Comparison of ENCODE assay signal across 6 cellular contexts in the genomic region with DNA sequence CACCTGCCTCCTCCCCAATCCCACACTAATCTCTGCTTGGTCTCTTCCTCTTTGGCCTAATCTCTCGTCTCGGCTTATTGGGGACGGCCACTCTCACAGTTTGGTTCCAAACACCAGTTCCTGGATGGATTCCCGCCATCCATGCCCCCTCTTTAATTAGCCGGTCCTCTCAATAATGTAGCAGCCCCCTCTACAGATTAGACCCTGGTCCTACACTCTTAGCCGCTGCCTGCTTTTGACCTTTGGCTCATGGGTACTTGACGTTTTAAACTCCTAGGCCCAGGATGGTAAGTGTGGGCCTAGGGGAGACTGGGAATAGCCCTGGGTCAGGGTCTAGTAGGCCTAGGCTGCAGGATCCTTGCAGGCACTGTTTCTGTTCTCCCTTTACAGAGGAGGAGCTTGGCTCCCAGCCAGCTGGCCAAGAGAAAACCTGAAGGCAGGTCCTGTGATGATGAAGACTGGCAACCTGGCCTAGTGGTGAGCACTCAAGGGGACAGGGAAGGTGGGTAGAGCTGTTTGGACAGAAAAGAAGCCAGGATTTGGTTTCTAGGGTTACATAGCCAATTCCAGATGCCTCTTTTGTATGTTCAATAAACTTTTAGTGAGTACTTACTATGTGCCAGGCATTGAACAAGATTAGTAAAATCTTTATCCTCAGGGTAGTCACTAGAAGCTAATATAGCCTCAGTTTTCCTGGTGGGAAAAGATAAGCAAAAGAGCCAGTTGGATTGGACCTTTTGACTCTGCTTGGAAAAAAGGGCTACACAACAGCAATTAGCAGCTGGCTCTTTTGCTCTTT. TPM values are rescaled to one million over a fixed set of nuclear protein-coding genes. Genes with fewer than 3 reads are reported as not detected.
DNase-seq lines count a peak whose midpoint lies in the region; ATAC-seq and TF ChIP-seq lines count a peak whose summit lies in the region.

No MANE protein-coding gene starts in this region.

- H3K9me3 ChIP-seq in mucosa of descending colon, result no peaks in the 10 kb centered on the region

- peaks cover 32% of the 10 kb centered on the region for H3K36me3 Mint-ChIP-seq in activated T-helper 2 cell treated with anti-CD3 and anti-CD28 coated beads, Interferon-gamma antibody, Interleukin-2, Interleukin-4, amounts not matched to agents 10 μg/mL and 5 μg/mL and 100 μg/mL, durations not matched to agents 14 hours and 24 hours and 36 hours (ENCODE audit: low read depth)

- peak overlapping the region; percentile 30 for H3K4me3 ChIP-seq in mucosa of descending colon

- POLR2A ChIA-PET in GM10248 (lab: Yijun Ruan, JAX), result no interaction called here

- TF ChIP-seq CTCF in GM10248 (IDR thresholded peaks at IDR 0.05; ENCODE audit: control extremely low read depth, extremely low read depth, low read depth, missing control alignments), result no peak
- no peak for TF ChIP-seq CTCF in mucosa of descending colon (IDR thresholded peaks at IDR 0.05)

- H3K4me3 Mint-ChIP-seq in activated T-helper 2 cell treated with anti-CD3 and anti-CD28 coated beads, Interferon-gamma antibody, Interleukin-2, Interleukin-4, amounts not matched to agents 10 μg/mL and 5 μg/mL and 100 μg/mL, durations not matched to agents 14 hours and 24 hours and 36 hours (ENCODE audit: low read depth), result peak overlapping the region; percentile 98

- H3K4me1 Mint-ChIP-seq in activated T-helper 2 cell treated with anti-CD3 and anti-CD28 coated beads, Interferon-gamma antibody, Interleukin-2, Interleukin-4, amounts not matched to agents 10 μg/mL and 5 μg/mL and 100 μg/mL, durations not matched to agents 14 hours and 24 hours and 36 hours (ENCODE audit: low read depth), result peaks cover 32% of the 10 kb centered on the region

- H3K27me3 Mint-ChIP-seq in activated T-helper 2 cell treated with anti-CD3 and anti-CD28 coated beads, Interferon-gamma antibody, Interleukin-2, Interleukin-4, amounts not matched to agents 10 μg/mL and 5 μg/mL and 100 μg/mL, durations not matched to agents 14 hours and 24 hours and 36 hours (ENCODE audit: low read depth), result no peaks in the 10 kb centered on the region

- H3K27ac Mint-ChIP-seq in activated T-helper 2 cell treated with anti-CD3 and anti-CD28 coated beads, Interferon-gamma antibody, Interleukin-2, Interleukin-4, amounts not matched to agents 10 μg/mL and 5 μg/mL and 100 μg/mL, durations not matched to agents 14 hours and 24 hours and 36 hours, result peak overlapping the region; percentile 96

- peaks cover 12% of the 10 kb centered on the region for H3K4me1 ChIP-seq in mucosa of descending colon (ENCODE audit: low read depth)

- DNase-seq in GM10248 (ENCODE audit: extremely low spot score) (peak; percentile 24), NCI-H1105 treated with DMSO at 0.1 percent for 48 hours (lab: John Stamatoyannopoulos, UW) (peak; percentile 79), mucosa of descending colon (peak; percentile 59 to 65 (median 64))
- DNase-seq in activated T-helper 2 cell treated with anti-CD3 and anti-CD28 coated beads, Interferon-gamma antibody, Interleukin-2, Interleukin-4, amounts not matched to agents 10 μg/mL and 5 μg/mL and 100 μg/mL, durations not matched to agents 14 hours and 24 hours and 36 hours (ENCODE audit: low spot score), result peak; percentile 30

- H3K36me3 ChIP-seq in mucosa of descending colon (ENCODE audit: low read depth), result no peaks in the 10 kb centered on the region

- intact Hi-C loops in activated T-helper 2 cell treated with anti-CD3 and anti-CD28 coated beads, Interferon-gamma antibody, Interleukin-2, Interleukin-4, amounts not matched to agents 10 μg/mL and 5 μg/mL and 100 μg/mL, durations not matched to agents 14 hours and 24 hours and 36 hours (cut with micrococcal nuclease), result loop anchor here (5.0 kb wide), 1 partner anchor 666 kb away; the partner anchor contains the start of gene NASP
- intact Hi-C loops in mucosa of descending colon (cut with DNase I, micrococcal nuclease), result no loop called here

- H3K9me3 Mint-ChIP-seq in activated T-helper 2 cell treated with anti-CD3 and anti-CD28 coated beads, Interferon-gamma antibody, Interleukin-2, Interleukin-4, amounts not matched to agents 10 μg/mL and 5 μg/mL and 100 μg/mL, durations not matched to agents 14 hours and 24 hours and 36 hours, result no peaks in the 10 kb centered on the region

- CTCF ChIA-PET in GM10248 (lab: Yijun Ruan, JAX), result interaction anchor here (0.9 to 3.8 kb wide), 4 partner anchors 17 to 101 kb away, joined by 3 to 39 read pairs (median 4); no protein-coding TSS in a partner anchor

- ATAC-seq in mucosa of descending colon, result peak; percentile 3
- ATAC-seq in HG02798 (IDR thresholded peaks at IDR 0.05; ENCODE audit: poor library complexity, unreplicated experiment), result no peak
- no peak for ATAC-seq in HG03442 (IDR thresholded peaks at IDR 0.05; ENCODE audit: unreplicated experiment)

RNA-seq across cellular contexts. Expression of gene RAD54L, which starts 0.8 kb away (rescaled TPM):
- 48.0 and 49.0 TPM in 2 replicates for total RNA-seq in activated T-helper 2 cell treated with anti-CD3 and anti-CD28 coated beads, Interferon-gamma antibody, Interleukin-2, Interleukin-4, amounts not matched to agents 10 μg/mL and 5 μg/mL and 100 μg/mL, durations not matched to agents 14 hours and 24 hours and 36 hours
- total RNA-seq in mucosa of descending colon, result 1 to 10 TPM; 3.0 to 8.0 (median 3.6) TPM

RNA-seq across cellular contexts. Expression of gene LURAP1, which starts 45.2 kb away (rescaled TPM):
- 0.18 TPM in 1 of 2 replicates, not detected in the other for total RNA-seq in activated T-helper 2 cell treated with anti-CD3 and anti-CD28 coated beads, Interferon-gamma antibody, Interleukin-2, Interleukin-4, amounts not matched to agents 10 μg/mL and 5 μg/mL and 100 μg/mL, durations not matched to agents 14 hours and 24 hours and 36 hours
- 1 to 10 TPM in 2 of 3 donors, under 1 TPM in 1; 0.63 to 5.9 (median 1.6) TPM for total RNA-seq in mucosa of descending colon

RNA-seq across cellular contexts. Expression of gene POMGNT1, which starts 50.1 kb away (rescaled TPM):
- total RNA-seq in activated T-helper 2 cell treated with anti-CD3 and anti-CD28 coated beads, Interferon-gamma antibody, Interleukin-2, Interleukin-4, amounts not matched to agents 10 μg/mL and 5 μg/mL and 100 μg/mL, durations not matched to agents 14 hours and 24 hours and 36 hours, result 67.0 and 67.8 TPM in 2 replicates
- 10 to 100 TPM; 23.8 to 39.0 (median 38.4) TPM for total RNA-seq in mucosa of descending colon

RNA-seq across cellular contexts. Expression of gene LRRC41, which starts 55.1 kb away (rescaled TPM):
- 70.1 and 70.6 TPM in 2 replicates for total RNA-seq in activated T-helper 2 cell treated with anti-CD3 and anti-CD28 coated beads, Interferon-gamma antibody, Interleukin-2, Interleukin-4, amounts not matched to agents 10 μg/mL and 5 μg/mL and 100 μg/mL, durations not matched to agents 14 hours and 24 hours and 36 hours
- total RNA-seq in mucosa of descending colon, result 10 to 100 TPM; 41.8 to 56.0 (median 43.1) TPM

RNA-seq across cellular contexts. Expression of gene UQCRH, which starts 55.2 kb away (rescaled TPM):
- total RNA-seq in activated T-helper 2 cell treated with anti-CD3 and anti-CD28 coated beads, Interferon-gamma antibody, Interleukin-2, Interleukin-4, amounts not matched to agents 10 μg/mL and 5 μg/mL and 100 μg/mL, durations not matched to agents 14 hours and 24 hours and 36 hours, result 262 and 275 TPM in 2 replicates
- 100 to 1,000 TPM; 266 to 387 (median 282) TPM for total RNA-seq in mucosa of descending colon

Comparison
In these comparisons a context has a peak if more than half of its experiments do, and no peak if none do; other contexts are left out.
1. DNase-seq: peak in every context shown above with its lines; median percentile 79 in NCI-H1105 treated with DMSO at 0.1 percent for 48 hours; 64 in mucosa of descending colon; 30 in activated T-helper 2 cell treated with anti-CD3 and anti-CD28 coated beads, Interferon-gamma antibody, Interleukin-2, Interleukin-4, amounts not matched to agents 10 μg/mL and 5 μg/mL and 100 μg/mL, durations not matched to agents 14 hours and 24 hours and 36 hours; 24 in GM10248.